Comparison of ENCODE assay signal across 23 cellular contexts in genomic region chr13:112885242-112885781, GRCh38.
A peak's percentile ranks its signal among the peaks of the same experiment; 100 is the strongest.
DNase-seq lines count a peak whose midpoint lies in the region; ATAC-seq, FAIRE-seq and TF ChIP-seq lines count a peak whose summit lies in the region.
"Had no signal": no experiment of that assay in that cellular context is flagged by ENCODE, and none has a peak within 500 bp of the region (broad histone marks: within the 10 kb centered on the region; RNA-seq: fewer than 3 reads in every experiment).

No MANE protein-coding gene starts in this region.

- H3K27ac ChIP-seq in HepG2 (ENCODE audit: extremely low read length, insufficient read depth, low read length) (no peak overlapping the region), right lobe of liver (peak overlapping the region in 1 of 3 donors; percentile 61), coronary artery (no peak overlapping the region), neural progenitor cell (peak overlapping the region; percentile 56), adrenal gland (no peak overlapping the region)
- H3K27ac ChIP-seq: epithelial cell of prostate, sigmoid colon, SK-N-MC, thoracic aorta had no signal

- H3K27ac Mint-ChIP-seq in neural progenitor cell (no peak overlapping the region), T-helper 17 cell (no peak overlapping the region)
- H3K27ac Mint-ChIP-seq: activated CD4-positive, alpha-beta T cell treated with anti-CD3 and anti-CD28 coated beads for 36 hours; CD8-positive, alpha-beta T cell; progenitor cell of endocrine pancreas had no signal

- intact Hi-C loops in HepG2 (cut with micrococcal nuclease; ENCODE audit: unreplicated experiment) (no loop called here), right lobe of liver (cut with DNase I) (no loop called here), adrenal gland (cut with DNase I) (no loop called here)

- H4K20me1 ChIP-seq in HepG2 (ENCODE audit: insufficient read depth, low read length) = no peaks in the 10 kb centered on the region
- H4K20me1 ChIP-seq in neural progenitor cell (ENCODE audit: low read depth) = no peaks in the 10 kb centered on the region

- POLR2A ChIA-PET in HepG2 (lab: Yijun Ruan, JAX) = interaction anchor here (1.1 kb wide), 2 partner anchors 8 to 298 kb away, joined by 3 read pairs; no protein-coding TSS in a partner anchor

- TF ChIP-seq EP300 in HepG2 (IDR thresholded peaks at IDR 0.05; ENCODE audit: low read depth in 2 of 2, low read length in 2 of 2) (no peak), HepG2 (CRISPR knock-in tag; IDR thresholded peaks at IDR 0.05; ENCODE audit: borderline replicate concordance) (no peak)

- TF ChIP-seq RAD21 in HepG2 (CRISPR knock-in tag; IDR thresholded peaks at IDR 0.05) = no peak

- BruUV-seq in HepG2 (replicated peaks; lab: Mats Ljungman, UMichigan) = no TSS peak

- no peak for FAIRE-seq in HepG2 (lab: Jason Lieb, UNC)

- TF ChIP-seq CTCF in HepG2 (CRISPR knock-in tag; IDR thresholded peaks at IDR 0.05) (no peak), right lobe of liver (IDR thresholded peaks at IDR 0.05) (no peak), coronary artery (IDR thresholded peaks at IDR 0.05) (no peak), neural progenitor cell (IDR thresholded peaks at IDR 0.05) (no peak), adrenal gland (IDR thresholded peaks at IDR 0.05) (no peak)

- 88% methylated on average over 19 of the region's 19 CpGs for WGBS in HepG2 (ENCODE audit: low lambda C conversion rate)
- WGBS in right lobe of liver (ENCODE audit: insufficient coverage, low coverage, low lambda C conversion rate, missing lambda C conversion rate) = 85% methylated on average over 14 of the region's 19 CpGs
- WGBS in adrenal gland, 4 donors = 81 to 85% (median 83%) methylated on average over 15 to 19 of the region's 19 CpGs

- H3K4me3 ChIP-seq in HepG2 (replicated peaks in 1 of 3; ENCODE audit: insufficient read depth in 1 of 3, low read depth in 2 of 3, low read length in 3 of 3) (no peak overlapping the region), right lobe of liver (no peak overlapping the region), coronary artery (peak overlapping the region; percentile 44), neural progenitor cell (no peak overlapping the region), adrenal gland (no peak overlapping the region)
- H3K4me3 ChIP-seq: SK-N-MC had no signal

- ATAC-seq in HepG2 (no peak), right lobe of liver (no peak), T-helper 17 cell (no peak)
- ATAC-seq: activated CD4-positive, alpha-beta T cell treated with anti-CD3 and anti-CD28 coated beads for 36 hours; CD8-positive, alpha-beta T cell; stimulated activated naive CD8-positive, alpha-beta T cell treated with anti-CD3 and anti-CD28 coated beads, Interleukin-15, Interleukin-2, amounts not matched to agents 100 U/mL and 50 U/mL, for 24 hours had no signal

- peaks cover 4% of the 10 kb centered on the region for H3K36me3 Mint-ChIP-seq in neural progenitor cell
- H3K36me3 Mint-ChIP-seq in T-helper 17 cell (ENCODE audit: low read depth) = no peaks in the 10 kb centered on the region

- H3K9me3 Mint-ChIP-seq in neural progenitor cell = no peaks in the 10 kb centered on the region
- H3K9me3 Mint-ChIP-seq: CD8-positive, alpha-beta T cell; H9; neural crest cell had no signal

- peaks cover 40% of the 10 kb centered on the region for H3F3A ChIP-seq in neural progenitor cell (ENCODE audit: low read depth)

- DNase-seq in HepG2 (ENCODE audit: low spot score) = no peak
- no peak for DNase-seq in right lobe of liver
- no peak for DNase-seq in coronary artery (ENCODE audit: low spot score)
- no peak for DNase-seq in neural progenitor cell (ENCODE audit: low spot score)
- DNase-seq in T-helper 17 cell = no peak
- no peak for DNase-seq in KBM-7
- no peak for DNase-seq in NCI-H345 treated with DMSO at 0.1 percent for 48 hours (lab: John Stamatoyannopoulos, UW; ENCODE audit: unreplicated experiment)
- no peak for DNase-seq in adrenal gland
- DNase-seq: activated CD4-positive, alpha-beta T cell treated with anti-CD3 and anti-CD28 coated beads for 36 hours; activated naive CD4-positive, alpha-beta T cell; activated T-cell treated with anti-CD3 and anti-CD28 coated beads, Interleukin-2, amount 50 U/mL, for 1 hour; CD8-positive, alpha-beta T cell; effector CD4-positive, alpha-beta T cell; NCI-H1694; stimulated activated naive CD8-positive, alpha-beta T cell treated with anti-CD3 and anti-CD28 coated beads, Interleukin-15, Interleukin-2, amounts not matched to agents 100 U/mL and 50 U/mL, for 24 hours; T-helper 2 cell had no signal

- in situ Hi-C loops in HepG2 (cut with HindIII; ENCODE audit: extremely low pct_ligation_motif_present, low pct_unique_long_range_greater_than_20kb) (no loop called here), KBM-7 (cut with MboI; ENCODE audit: low pct_unique_long_range_greater_than_20kb, low sequenced_read_pairs) (no loop called here)

- CTCF ChIA-PET in HepG2 (lab: Yijun Ruan, JAX; ENCODE audit: low intra/inter-chr PET ratio, low total read pairs) = no interaction called here

- H3K27me3 Mint-ChIP-seq in neural progenitor cell (ENCODE audit: insufficient read depth, low read depth) = peaks cover 5% of the 10 kb centered on the region
- H3K27me3 Mint-ChIP-seq in T-helper 17 cell = no peaks in the 10 kb centered on the region
- H3K27me3 Mint-ChIP-seq: activated CD4-positive, alpha-beta T cell treated with anti-CD3 and anti-CD28 coated beads for 36 hours; progenitor cell of endocrine pancreas had no signal

- TF ChIP-seq POLR2A in HepG2 (IDR thresholded peaks at IDR 0.05; ENCODE audit: insufficient read depth in 1 of 2, low read depth in 2 of 2, low read length in 2 of 2) (no peak), right lobe of liver (IDR thresholded peaks at IDR 0.05) (no peak), adrenal gland (IDR thresholded peaks at IDR 0.05) (no peak)

- peaks cover 0 to 17% of the 10 kb centered on the region in 2 experiments; a peak in 3 of 5 replicates for H3K27me3 ChIP-seq in HepG2 (ENCODE audit: control insufficient read depth in 1 of 2, insufficient read depth in 2 of 2, low read length in 2 of 2)
- no peaks in the 10 kb centered on the region for H3K27me3 ChIP-seq in right lobe of liver
- peaks cover 5% of the 10 kb centered on the region for H3K27me3 ChIP-seq in neural progenitor cell
- H3K27me3 ChIP-seq in adrenal gland = no peaks in the 10 kb centered on the region
- H3K27me3 ChIP-seq: sigmoid colon had no signal

- H3K4me2 ChIP-seq in HepG2 (ENCODE audit: low read depth, low read length) = peak overlapping the region; percentile 71; the same call in 1 of the 2 replicates
- peak overlapping the region; percentile 53 for H3K4me2 ChIP-seq in neural progenitor cell

- H3K9me3 ChIP-seq in HepG2 (ENCODE audit: low read length) (no peaks in the 10 kb centered on the region), right lobe of liver (no peaks in the 10 kb centered on the region), neural progenitor cell (ENCODE audit: low read depth) (no peaks in the 10 kb centered on the region), T-helper 17 cell (ENCODE audit: control insufficient read depth, low read length, poor library complexity, severe bottlenecking) (no peaks in the 10 kb centered on the region), adrenal gland (replicated peaks in 1 of 3) (no peaks in the 10 kb centered on the region)
- H3K9me3 ChIP-seq: sigmoid colon, thoracic aorta had no signal

- peaks cover 10 to 15% of the 10 kb centered on the region in 2 experiments; a peak in 4 of 5 replicates for H3K36me3 ChIP-seq in HepG2 (replicated peaks in 1 of 2; ENCODE audit: control insufficient read depth in 1 of 2, insufficient read depth in 2 of 2, low read length in 2 of 2)
- peaks cover 0 to 7% (median 0%) of the 10 kb centered on the region in 4 donors for H3K36me3 ChIP-seq in right lobe of liver
- no peaks in the 10 kb centered on the region for H3K36me3 ChIP-seq in neural progenitor cell
- peaks cover 0 to 21% of the 10 kb centered on the region in 2 donors for H3K36me3 ChIP-seq in adrenal gland (replicated peaks in 1 of 2)

- no peaks in the 10 kb centered on the region for H3K79me2 ChIP-seq in HepG2 (ENCODE audit: insufficient read depth, low read length)
- H3K79me2 ChIP-seq in neural progenitor cell (ENCODE audit: low read depth) = no peaks in the 10 kb centered on the region

- H3K4me3 Mint-ChIP-seq in neural progenitor cell (no peak overlapping the region), T-helper 17 cell (no peak overlapping the region)
- H3K4me3 Mint-ChIP-seq: activated CD4-positive, alpha-beta T cell treated with anti-CD3 and anti-CD28 coated beads for 36 hours; CD8-positive, alpha-beta T cell had no signal

- peaks cover 37% of the 10 kb centered on the region for H3K4me1 Mint-ChIP-seq in neural progenitor cell
- H3K4me1 Mint-ChIP-seq in T-helper 17 cell = peaks cover 2% of the 10 kb centered on the region
- H3K4me1 Mint-ChIP-seq: activated CD4-positive, alpha-beta T cell treated with anti-CD3 and anti-CD28 coated beads for 36 hours had no signal

- H3K9ac ChIP-seq in HepG2 (ENCODE audit: insufficient read depth, low read depth, low read length) (no peak overlapping the region), neural progenitor cell (no peak overlapping the region)

- H2AFZ ChIP-seq in HepG2 (ENCODE audit: low read length) = no peak overlapping the region
- H2AFZ ChIP-seq in neural progenitor cell (replicated peaks) = no peak overlapping the region

- H3K4me1 ChIP-seq in HepG2 (ENCODE audit: insufficient read depth, low read length) (peaks cover 37% of the 10 kb centered on the region), right lobe of liver (peaks cover 0 to 12% (median 2%) of the 10 kb centered on the region in 4 donors), neural progenitor cell (peaks cover 15% of the 10 kb centered on the region), adrenal gland (replicated peaks in 1 of 2) (peaks cover 4 to 9% of the 10 kb centered on the region in 2 donors)

TF ChIP-seq in HepG2, 621 proteins besides CTCF, POLR2A, EP300 and RAD21 (continues in another document):
- peak; percentile 30 for TF ChIP-seq RBM22 (optimal IDR thresholded peaks at IDR 0.05; ENCODE audit: low read length)
- no peak for TF ChIP-seq ZNF383 (CRISPR knock-in tag; IDR thresholded peaks at IDR 0.05; ENCODE audit: borderline replicate concordance)
- no peak for TF ChIP-seq TBP (CRISPR knock-in tag; IDR thresholded peaks at IDR 0.05)
- TF ChIP-seq TP53 (CRISPR knock-in tag; conservative IDR thresholded peaks at IDR 0.05) = no peak
- no peak for TF ChIP-seq ZNF547 (CRISPR knock-in tag; IDR thresholded peaks at IDR 0.05)
- TF ChIP-seq NR2F2 (IDR thresholded peaks at IDR 0.05; ENCODE audit: borderline replicate concordance, low read depth) = no peak
- no peak for TF ChIP-seq ZNF768 (CRISPR knock-in tag; IDR thresholded peaks at IDR 0.05)
- no peak for TF ChIP-seq ZNF598 (CRISPR knock-in tag; IDR thresholded peaks at IDR 0.05; ENCODE audit: borderline replicate concordance)
- no peak for TF ChIP-seq TSC22D2 (CRISPR knock-in tag; IDR thresholded peaks at IDR 0.05; ENCODE audit: borderline replicate concordance)
- TF ChIP-seq CREM (IDR thresholded peaks at IDR 0.05) = no peak
- no peak for TF ChIP-seq CREM (CRISPR knock-in tag; IDR thresholded peaks at IDR 0.05)
- 0 out of 2 replicates have a peak, but pooled peaks have one; percentile 38 for TF ChIP-seq ZNF468 (CRISPR knock-in tag; IDR thresholded peaks at IDR 0.05)
- TF ChIP-seq RBAK (CRISPR knock-in tag; IDR thresholded peaks at IDR 0.05) = no peak
